8 cellular contexts compared by ENCODE assay signal in genomic region chr7:107995184-107996071, GRCh38. TPM values are rescaled to one million over a fixed set of nuclear protein-coding genes. Genes with fewer than 3 reads are reported as not detected.
DNase-seq lines count a peak whose midpoint lies in the region; ATAC-seq and TF ChIP-seq lines count a peak whose summit lies in the region.

No MANE protein-coding gene starts in this region.

- peak overlapping the region; percentile 3 for H3K4me3 ChIP-seq in epithelial cell of proximal tubule (ENCODE audit: low read depth, low read length)

- DNase-seq in DMS 273 (lab: John Stamatoyannopoulos, UW; ENCODE audit: unreplicated experiment) (peak; percentile 85), NCI-H748 (lab: John Stamatoyannopoulos, UW; ENCODE audit: unreplicated experiment) (peak; percentile 69), epithelial cell of proximal tubule (ENCODE audit: low read depth) (no peak), nephron progenitor cell (peak; percentile 24), MV-4-11 (lab: John Stamatoyannopoulos, UW) (no peak), NCI-H187 (lab: John Stamatoyannopoulos, UW) (no peak)

- H3K27ac Mint-ChIP-seq in nephron progenitor cell: peak overlapping the region; percentile 92

- peaks cover 46% of the 10 kb centered on the region for H3K4me1 Mint-ChIP-seq in nephron progenitor cell

- H3K4me3 Mint-ChIP-seq in nephron progenitor cell: peak overlapping the region; percentile 60

- TF ChIP-seq CTCF in epithelial cell of proximal tubule (conservative IDR thresholded peaks at IDR 0.05; ENCODE audit: low read depth, low read length) (no peak), nephron progenitor cell (IDR thresholded peaks at IDR 0.05) (no peak)

- ATAC-seq in GM19452 (IDR thresholded peaks at IDR 0.05; ENCODE audit: unreplicated experiment) (no peak), HG03159 (IDR thresholded peaks at IDR 0.05; ENCODE audit: unreplicated experiment) (no peak)

- peaks cover 5% of the 10 kb centered on the region for H3K9me3 Mint-ChIP-seq in nephron progenitor cell

- H3K27me3 Mint-ChIP-seq in nephron progenitor cell (ENCODE audit: low read depth, poor library complexity): no peaks in the 10 kb centered on the region

- H3K36me3 Mint-ChIP-seq in nephron progenitor cell (ENCODE audit: low read depth): peaks cover 50% of the 10 kb centered on the region

RNA-seq across cellular contexts. Expression of gene LAMB1, which starts 7.5 kb away (rescaled TPM):
- total RNA-seq in epithelial cell of proximal tubule: 170 and 220 TPM in 2 replicates

Comparison
In these comparisons a context has a peak if more than half of its experiments do, and no peak if none do; other contexts are left out.
1. DNase-seq: peak in DMS 273 (single experiment), NCI-H748 (single experiment) and nephron progenitor cell (single experiment); none in epithelial cell of proximal tubule (single experiment), MV-4-11 (single experiment) and NCI-H187 (0 of 2).